25 cellular contexts compared by ENCODE assay signal in genomic region chr2:47617028-47617427, GRCh38. TPM values are rescaled to one million over a fixed set of nuclear protein-coding genes. Genes with fewer than 3 reads are reported as not detected.
"Had no signal": no experiment of that assay in that cellular context is flagged by ENCODE, and none has a peak within 500 bp of the region (broad histone marks: within the 10 kb centered on the region; RNA-seq: fewer than 3 reads in every experiment).

No MANE protein-coding gene starts in this region.

- H3K4me1 Mint-ChIP-seq: activated CD4-positive, alpha-beta T cell treated with anti-CD3 and anti-CD28 coated beads for 36 hours; activated CD8-positive, alpha-beta memory T cell treated with anti-CD3 and anti-CD28 coated beads, Interleukin-2, amount 10 ng/mL, durations not matched to agents 7 days and 5 days; activated naive CD4-positive, alpha-beta T cell treated with anti-CD3 and anti-CD28 coated beads, Interleukin-2, amount 50 U/mL, for 24 hours; activated naive CD8-positive, alpha-beta T cell treated with anti-CD3 and anti-CD28 coated beads, Interleukin-2, amount 50 U/mL, for 24 hours; central memory CD8-positive, alpha-beta T cell; naive B cell; stimulated activated effector memory CD8-positive, alpha-beta T cell treated with anti-CD3 and anti-CD28 coated beads, Interleukin-12 subunit alpha, Interleukin-12 subunit beta, amount 100 ng/mL, for 72 hours had no signal

- FAIRE-seq: colon, islet of Langerhans, small intestine had no signal

- H3K27me3 Mint-ChIP-seq: activated CD4-positive, alpha-beta T cell treated with anti-CD3 and anti-CD28 coated beads for 36 hours; activated naive CD4-positive, alpha-beta T cell treated with anti-CD3 and anti-CD28 coated beads, Interleukin-2, amount 50 U/mL, for 24 hours; activated naive CD8-positive, alpha-beta T cell treated with anti-CD3 and anti-CD28 coated beads, Interleukin-2, amount 50 U/mL, for 24 hours; central memory CD8-positive, alpha-beta T cell; naive B cell; stimulated activated naive CD8-positive, alpha-beta T cell treated with anti-CD3 and anti-CD28 coated beads, Interleukin-15, Interleukin-2, amounts not matched to agents 100 ng/mL and 50 ng/mL, for 24 hours had no signal

- ATAC-seq: activated CD4-positive, alpha-beta T cell treated with anti-CD3 and anti-CD28 coated beads for 36 hours; activated CD8-positive, alpha-beta memory T cell treated with anti-CD3 and anti-CD28 coated beads, Interleukin-2, amount 10 ng/mL, durations not matched to agents 7 days and 5 days; activated CD8-positive, alpha-beta T cell treated with anti-CD3 and anti-CD28 coated beads, Interleukin-2, amount 10 ng/mL, durations not matched to agents 7 days and 5 days; activated naive CD8-positive, alpha-beta T cell treated with anti-CD3 and anti-CD28 coated beads, Interleukin-2, amount 50 U/mL, for 24 hours; esophagus mucosa; foreskin keratinocyte; left lung; lower lobe of right lung; stimulated activated effector memory CD8-positive, alpha-beta T cell treated with anti-CD3 and anti-CD28 coated beads, Interleukin-12 subunit alpha, Interleukin-12 subunit beta, amount 100 ng/mL, for 72 hours; upper lobe of right lung had no signal

- DNase-seq: activated CD4-positive, alpha-beta T cell treated with anti-CD3 and anti-CD28 coated beads for 36 hours; activated CD4-positive, CD25-positive, alpha-beta regulatory T cell; activated CD8-positive, alpha-beta memory T cell treated with anti-CD3 and anti-CD28 coated beads, Interleukin-2, amount 10 ng/mL, durations not matched to agents 7 days and 5 days; activated CD8-positive, alpha-beta T cell treated with anti-CD3 and anti-CD28 coated beads, Interleukin-2, amount 10 ng/mL, durations not matched to agents 7 days and 5 days; activated naive CD8-positive, alpha-beta T cell treated with anti-CD3 and anti-CD28 coated beads, Interleukin-2, amount 50 U/mL, for 24 hours; activated T-cell treated with anti-CD3 and anti-CD28 coated beads, Interleukin-2, amount 50 U/mL, for 48 hours; foreskin keratinocyte; left lung; lower lobe of right lung; naive B cell; sigmoid colon; small intestine; stimulated activated CD4-positive, alpha-beta T cell treated with anti-CD3 and anti-CD28 coated beads, Interleukin-4, amount 100 ng/mL, for 24 hours; thyroid gland; upper lobe of right lung had no signal

- H3K36me3 Mint-ChIP-seq: activated CD8-positive, alpha-beta memory T cell treated with anti-CD3 and anti-CD28 coated beads, Interleukin-2, amount 10 ng/mL, durations not matched to agents 7 days and 5 days; activated naive CD4-positive, alpha-beta T cell treated with anti-CD3 and anti-CD28 coated beads, Interleukin-2, amount 50 U/mL, for 24 hours; naive B cell; stimulated activated effector memory CD8-positive, alpha-beta T cell treated with anti-CD3 and anti-CD28 coated beads, Interleukin-12 subunit alpha, Interleukin-12 subunit beta, amount 100 ng/mL, for 72 hours had no signal

- H3K9me3 Mint-ChIP-seq: activated naive CD4-positive, alpha-beta T cell treated with anti-CD3 and anti-CD28 coated beads, Interleukin-2, amount 50 U/mL, for 24 hours; activated naive CD8-positive, alpha-beta T cell treated with anti-CD3 and anti-CD28 coated beads, Interleukin-2, amount 50 U/mL, for 24 hours; activated T-helper 2 cell treated with anti-CD3 and anti-CD28 coated beads, Interferon-gamma antibody, Interleukin-2, Interleukin-4, amounts not matched to agents 10 μg/mL and 5 μg/mL and 100 μg/mL, durations not matched to agents 14 hours and 24 hours and 36 hours; central memory CD8-positive, alpha-beta T cell; naive B cell; stimulated activated effector memory CD8-positive, alpha-beta T cell treated with anti-CD3 and anti-CD28 coated beads, Interleukin-12 subunit alpha, Interleukin-12 subunit beta, amount 100 ng/mL, for 72 hours; stimulated activated naive CD8-positive, alpha-beta T cell treated with anti-CD3 and anti-CD28 coated beads, Interleukin-15, Interleukin-2, amounts not matched to agents 100 ng/mL and 50 ng/mL, for 24 hours had no signal

- H3K4me3 Mint-ChIP-seq: activated CD4-positive, alpha-beta T cell treated with anti-CD3 and anti-CD28 coated beads for 36 hours; activated CD8-positive, alpha-beta memory T cell treated with anti-CD3 and anti-CD28 coated beads, Interleukin-2, amount 10 ng/mL, durations not matched to agents 7 days and 5 days; activated CD8-positive, alpha-beta T cell treated with anti-CD3 and anti-CD28 coated beads, Interleukin-2, amount 10 ng/mL, durations not matched to agents 7 days and 5 days; activated naive CD4-positive, alpha-beta T cell treated with anti-CD3 and anti-CD28 coated beads, Interleukin-2, amount 50 U/mL, for 24 hours; activated naive CD8-positive, alpha-beta T cell treated with anti-CD3 and anti-CD28 coated beads, Interleukin-2, amount 50 U/mL, for 24 hours; central memory CD8-positive, alpha-beta T cell; naive B cell; stimulated activated effector memory CD8-positive, alpha-beta T cell treated with anti-CD3 and anti-CD28 coated beads, Interleukin-12 subunit alpha, Interleukin-12 subunit beta, amount 100 ng/mL, for 72 hours; stimulated activated naive CD8-positive, alpha-beta T cell treated with anti-CD3 and anti-CD28 coated beads, Interleukin-15, Interleukin-2, amounts not matched to agents 100 ng/mL and 50 ng/mL, for 24 hours had no signal

- H3K27ac Mint-ChIP-seq: activated CD4-positive, alpha-beta T cell treated with anti-CD3 and anti-CD28 coated beads for 36 hours; activated CD8-positive, alpha-beta memory T cell treated with anti-CD3 and anti-CD28 coated beads, Interleukin-2, amount 10 ng/mL, durations not matched to agents 7 days and 5 days; activated CD8-positive, alpha-beta T cell treated with anti-CD3 and anti-CD28 coated beads, Interleukin-2, amount 10 ng/mL, durations not matched to agents 7 days and 5 days; activated naive CD4-positive, alpha-beta T cell treated with anti-CD3 and anti-CD28 coated beads, Interleukin-2, amount 50 U/mL, for 24 hours; activated naive CD8-positive, alpha-beta T cell treated with anti-CD3 and anti-CD28 coated beads, Interleukin-2, amount 50 U/mL, for 24 hours; activated T-helper 2 cell treated with anti-CD3 and anti-CD28 coated beads, Interferon-gamma antibody, Interleukin-2, Interleukin-4, amounts not matched to agents 10 μg/mL and 5 μg/mL and 100 μg/mL, durations not matched to agents 14 hours and 24 hours and 36 hours; stimulated activated effector memory CD8-positive, alpha-beta T cell treated with anti-CD3 and anti-CD28 coated beads, Interleukin-12 subunit alpha, Interleukin-12 subunit beta, amount 100 ng/mL, for 72 hours; stimulated activated naive CD8-positive, alpha-beta T cell treated with anti-CD3 and anti-CD28 coated beads, Interleukin-15, Interleukin-2, amounts not matched to agents 100 ng/mL and 50 ng/mL, for 24 hours had no signal

RNA-seq across cellular contexts. Expression of gene KCNK12, which starts 46.2 kb away (rescaled TPM):
- total RNA-seq: breast epithelium, esophagus mucosa, foreskin keratinocyte, left lung, lower lobe of right lung, mesenteric fat pad, upper lobe of right lung had no signal
